Comparison of ENCODE assay signal across 8 cellular contexts in the genomic region with DNA sequence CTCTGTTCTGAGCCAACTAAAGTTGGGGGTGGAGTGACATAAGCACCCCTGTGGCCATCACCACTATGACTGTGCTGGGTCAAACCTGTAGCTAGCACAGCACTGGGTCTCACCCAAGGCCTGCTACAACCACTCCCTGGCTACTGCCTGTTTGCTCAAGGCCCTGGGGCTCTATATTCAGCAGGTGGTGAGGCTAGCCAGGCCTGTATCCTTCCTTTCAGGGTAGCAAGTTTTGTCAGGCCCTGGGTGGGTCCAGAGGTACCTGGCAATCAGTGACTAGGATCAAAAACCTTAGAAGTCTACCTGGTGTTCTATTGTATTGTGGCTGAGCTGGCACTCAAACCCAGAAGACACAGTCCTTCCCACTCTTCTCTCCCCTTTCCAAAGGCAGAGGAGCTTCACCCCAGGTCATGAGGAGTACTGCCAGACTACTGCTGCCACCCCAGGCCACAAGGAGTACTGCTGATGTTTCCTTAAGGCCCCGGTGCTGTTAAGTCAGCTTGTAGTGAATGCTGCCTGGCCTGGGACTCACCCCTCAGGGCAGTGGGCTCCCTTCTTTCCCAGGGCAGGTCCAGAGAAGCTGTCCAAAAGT.
DNase-seq lines count a peak whose midpoint lies in the region; ATAC-seq and TF ChIP-seq lines count a peak whose summit lies in the region.

No MANE protein-coding gene starts in this region.

- no peak overlapping the region for H3K4me3 ChIP-seq in LNCaP clone FGC (ENCODE audit: low read depth, low read length)
- no peak overlapping the region for H3K4me3 ChIP-seq in tibial nerve

- in situ Hi-C loops in GM13977 (cut with MboI; ENCODE audit: low pct_unique_long_range_greater_than_20kb, low sequenced_read_pairs, unreplicated experiment) = no loop called here

- H3K27me3 ChIP-seq in foreskin keratinocyte = no peaks in the 10 kb centered on the region
- no peaks in the 10 kb centered on the region for H3K27me3 ChIP-seq in tibial nerve

- 15 to 22% methylated on average over 1 of the region's 1 CpG for WGBS in tibial nerve, 2 donors

- no peak for TF ChIP-seq POLR2A in tibial nerve (IDR thresholded peaks at IDR 0.05)

- no peaks in the 10 kb centered on the region for H3K36me3 ChIP-seq in tibial nerve

- peak; percentile 80 for ATAC-seq in GM21619 (IDR thresholded peaks at IDR 0.05; ENCODE audit: unreplicated experiment)
- peak; percentile 64 for ATAC-seq in foreskin keratinocyte

- H3K9me3 ChIP-seq in tibial nerve = no peaks in the 10 kb centered on the region

- peak; percentile 44 for TF ChIP-seq CTCF in GM13977 (IDR thresholded peaks at IDR 0.05; ENCODE audit: extremely low read depth, insufficient read depth, missing control alignments)
- TF ChIP-seq CTCF in LNCaP clone FGC (IDR thresholded peaks at IDR 0.05; ENCODE audit: control insufficient read depth, extremely low read depth, insufficient read depth) = peak; percentile 30; the same call in 1 of the 2 replicates
- TF ChIP-seq CTCF in foreskin keratinocyte (conservative IDR thresholded peaks at IDR 0.05) = peak; percentile 20
- no peak for TF ChIP-seq CTCF in tibial nerve (IDR thresholded peaks at IDR 0.05)

- no peak for TF ChIP-seq EP300 in tibial nerve (IDR thresholded peaks at IDR 0.05)

- DNase-seq in GM13977 (ENCODE audit: low spot score) (no peak), LNCaP clone FGC (ENCODE audit: low read depth) (no peak), foreskin keratinocyte (peak in 1 of 2 donors; percentile 22), tibial nerve (ENCODE audit: low spot score in 2 of 2) (no peak), GOT3 (lab: John Stamatoyannopoulos, UW) (no peak), superior temporal gyrus (ENCODE audit: extremely low spot score) (no peak)
- DNase-seq in activated CD4-positive, CD25-positive, alpha-beta regulatory T cell (lab: John Stamatoyannopoulos, UW) = no peak

- H3K4me1 ChIP-seq in foreskin keratinocyte = no peaks in the 10 kb centered on the region
- no peaks in the 10 kb centered on the region for H3K4me1 ChIP-seq in tibial nerve

- H3K27ac ChIP-seq in foreskin keratinocyte = no peak overlapping the region
- no peak overlapping the region for H3K27ac ChIP-seq in tibial nerve

Comparison
In these comparisons a context has a peak if more than half of its experiments do, and no peak if none do; other contexts are left out.
1. CTCF ChIP-seq: peak in GM13977 (single experiment), LNCaP clone FGC (single experiment) and foreskin keratinocyte (single experiment); none in tibial nerve (0 of 5).